In the genomic region with DNA sequence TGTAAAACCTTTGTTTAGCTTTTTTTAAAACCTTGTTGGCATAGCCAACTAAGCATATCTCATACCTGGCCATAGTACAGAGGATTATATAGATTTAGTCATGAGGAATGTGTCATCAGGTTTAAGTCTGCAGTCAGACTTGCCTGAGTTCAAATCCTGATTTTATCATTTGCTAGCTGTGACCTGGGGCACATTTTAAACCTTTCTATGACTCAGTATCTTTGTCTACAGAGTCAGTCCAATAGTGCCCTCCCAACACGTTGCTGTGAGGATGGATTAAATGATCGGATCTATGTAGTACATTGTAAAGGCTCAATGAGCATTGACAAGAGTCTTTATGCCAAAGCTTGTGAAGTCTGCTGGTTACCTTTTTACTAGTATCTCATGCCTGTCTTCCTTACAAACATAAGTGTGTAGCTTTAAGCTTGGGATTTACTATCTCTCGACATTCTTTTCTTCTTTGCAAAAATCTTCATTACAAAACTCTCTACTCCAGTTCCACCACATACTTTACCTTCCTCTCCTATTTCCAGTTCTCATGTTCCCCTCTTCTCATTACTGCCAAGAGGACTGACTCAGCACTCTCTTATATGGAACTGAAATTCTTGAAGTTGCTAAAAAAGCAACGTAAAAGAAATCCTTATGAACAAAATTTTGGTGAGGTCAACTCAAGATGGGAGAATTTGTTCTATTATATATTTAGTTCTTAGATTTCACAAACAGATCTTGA, we compare ENCODE assay signal across 15 cellular contexts.
A peak's percentile ranks its signal among the peaks of the same experiment; 100 is the strongest.
DNase-seq lines count a peak whose midpoint lies in the region; ATAC-seq, FAIRE-seq and TF ChIP-seq lines count a peak whose summit lies in the region.
"Had no signal": no experiment of that assay in that cellular context is flagged by ENCODE, and none has a peak within 500 bp of the region (broad histone marks: within the 10 kb centered on the region; RNA-seq: fewer than 3 reads in every experiment).

No MANE protein-coding gene starts in this region.

- no peaks in the 10 kb centered on the region for H3K9me3 Mint-ChIP-seq in immature natural killer cell
- H3K9me3 Mint-ChIP-seq: activated T-cell treated with anti-CD3 and anti-CD28 coated beads, Interleukin-2, amount 50 U/mL, for 4 hours had no signal

- H3K27me3 Mint-ChIP-seq in immature natural killer cell (ENCODE audit: low read depth in 3 of 3), result peaks cover 2 to 8% (median 2%) of the 10 kb centered on the region in 3 donors

- TF ChIP-seq EP300 in HepG2 (IDR thresholded peaks at IDR 0.05; ENCODE audit: low read depth in 2 of 2, low read length in 2 of 2) (no peak), HepG2 (CRISPR knock-in tag; IDR thresholded peaks at IDR 0.05; ENCODE audit: borderline replicate concordance) (no peak)

- H3K27me3 ChIP-seq in HepG2 (ENCODE audit: control insufficient read depth in 1 of 2, insufficient read depth in 2 of 2, low read length in 2 of 2), result no peaks in the 10 kb centered on the region
- no peaks in the 10 kb centered on the region for H3K27me3 ChIP-seq in lower lobe of right lung (ENCODE audit: low read depth)
- H3K27me3 ChIP-seq: BLaER1 treated with 17β-estradiol and CSF1 and Interleukin-3, amounts not matched to agents 10 nM and 100 nM; Peyer's patch; spleen had no signal

- no peak for FAIRE-seq in HepG2 (lab: Jason Lieb, UNC)

- no peak for TF ChIP-seq POLR2A in HepG2 (IDR thresholded peaks at IDR 0.05; ENCODE audit: insufficient read depth in 1 of 2, low read depth in 2 of 2, low read length in 2 of 2)

- no peak overlapping the region for H3K9ac ChIP-seq in HepG2 (ENCODE audit: insufficient read depth, low read depth, low read length)
- H3K9ac ChIP-seq: BLaER1 treated with 17β-estradiol and CSF1 and Interleukin-3, amounts not matched to agents 10 nM and 100 nM had no signal

- no peaks in the 10 kb centered on the region for H3K4me1 Mint-ChIP-seq in immature natural killer cell

- H3K79me2 ChIP-seq in HepG2 (ENCODE audit: insufficient read depth, low read length), result no peaks in the 10 kb centered on the region

- H3K4me3 ChIP-seq in AG04449 (ENCODE audit: low read depth, low read length), result no peak overlapping the region
- H3K4me3 ChIP-seq in HepG2 (replicated peaks in 1 of 3; ENCODE audit: insufficient read depth in 1 of 3, low read depth in 2 of 3, low read length in 3 of 3), result no peak overlapping the region
- H3K4me3 ChIP-seq in lower lobe of right lung, result no peak overlapping the region
- H3K4me3 ChIP-seq: BLaER1 treated with 17β-estradiol and CSF1 and Interleukin-3, amounts not matched to agents 10 nM and 100 nM; Peyer's patch; spleen had no signal

- H2AFZ ChIP-seq in HepG2 (ENCODE audit: low read length), result no peak overlapping the region

- no peak overlapping the region for H3K4me2 ChIP-seq in HepG2 (ENCODE audit: low read depth, low read length)

- intact Hi-C loops in HepG2 (cut with micrococcal nuclease; ENCODE audit: unreplicated experiment) (no loop called here), lower lobe of right lung (cut with DNase I) (no loop called here)

- no peaks in the 10 kb centered on the region for H3K36me3 ChIP-seq in HepG2 (replicated peaks in 1 of 2; ENCODE audit: control insufficient read depth in 1 of 2, insufficient read depth in 2 of 2, low read length in 2 of 2)
- H3K36me3 ChIP-seq in lower lobe of right lung, result no peaks in the 10 kb centered on the region
- H3K36me3 ChIP-seq: BLaER1 treated with 17β-estradiol and CSF1 and Interleukin-3, amounts not matched to agents 10 nM and 100 nM; Peyer's patch; spleen had no signal

- CTCF ChIA-PET in AG04449 (lab: Yijun Ruan, JAX), result interaction anchor here (2.3 kb wide), 1 partner anchor 8 kb away, joined by 6 read pairs; no protein-coding TSS in a partner anchor
- CTCF ChIA-PET in HepG2 (lab: Yijun Ruan, JAX; ENCODE audit: low intra/inter-chr PET ratio, low total read pairs), result no interaction called here

- no peak overlapping the region for H3K27ac Mint-ChIP-seq in immature natural killer cell

- H3K4me1 ChIP-seq in HepG2 (ENCODE audit: insufficient read depth, low read length), result no peaks in the 10 kb centered on the region
- H3K4me1 ChIP-seq in lower lobe of right lung, result peaks cover 11% of the 10 kb centered on the region
- H3K4me1 ChIP-seq: Peyer's patch had no signal

- POLR2A ChIA-PET in AG04449 (lab: Yijun Ruan, JAX), result interaction anchor here (0.6 kb wide), 1 partner anchor 408 kb away, joined by 6 read pairs; no protein-coding TSS in a partner anchor
- POLR2A ChIA-PET in HepG2 (lab: Yijun Ruan, JAX), result no interaction called here

- TF ChIP-seq CTCF in AG04449 (IDR thresholded peaks at IDR 0.05; ENCODE audit: insufficient read depth, low read length, missing control alignments) (no peak), HepG2 (CRISPR knock-in tag; IDR thresholded peaks at IDR 0.05) (no peak), lower lobe of right lung (IDR thresholded peaks at IDR 0.05) (no peak)

- no peak overlapping the region for H3K4me3 Mint-ChIP-seq in immature natural killer cell
- H3K4me3 Mint-ChIP-seq: activated T-cell treated with anti-CD3 and anti-CD28 coated beads, Interleukin-2, amount 50 U/mL, for 4 hours had no signal

- peaks cover 0 to 2% (median 0%) of the 10 kb centered on the region in 3 donors for H3K36me3 Mint-ChIP-seq in immature natural killer cell

- TF ChIP-seq RAD21 in HepG2 (CRISPR knock-in tag; IDR thresholded peaks at IDR 0.05), result no peak

- H3K9me3 ChIP-seq in HepG2 (ENCODE audit: low read length) (no peaks in the 10 kb centered on the region), lower lobe of right lung (no peaks in the 10 kb centered on the region)
- H3K9me3 ChIP-seq: Peyer's patch, spleen had no signal

- in situ Hi-C loops in HepG2 (cut with HindIII; ENCODE audit: extremely low pct_ligation_motif_present, low pct_unique_long_range_greater_than_20kb), result no loop called here

- H4K20me1 ChIP-seq in HepG2 (ENCODE audit: insufficient read depth, low read length), result no peaks in the 10 kb centered on the region
- H4K20me1 ChIP-seq: BLaER1 treated with 17β-estradiol and CSF1 and Interleukin-3, amounts not matched to agents 10 nM and 100 nM had no signal

- H3K27ac ChIP-seq in HepG2 (ENCODE audit: extremely low read length, insufficient read depth, low read length) (no peak overlapping the region), lower lobe of right lung (no peak overlapping the region)
- H3K27ac ChIP-seq: HL-60, Peyer's patch, VCaP had no signal

- 21% methylated on average over 4 of the region's 4 CpGs for WGBS in HepG2 (ENCODE audit: low lambda C conversion rate)

- BruUV-seq in HepG2 (replicated peaks; lab: Mats Ljungman, UMichigan), result no TSS peak

- ATAC-seq in HepG2 (no peak), GM21529 (IDR thresholded peaks at IDR 0.05; ENCODE audit: unreplicated experiment) (no peak), lower lobe of right lung (no peak)
- ATAC-seq: activated T-cell treated with anti-CD3 and anti-CD28 coated beads, Interleukin-2, amount 50 U/mL, for 4 hours had no signal

- DNase-seq in AG04449 (ENCODE audit: low read depth, low spot score) (peak; percentile 46), M059J (ENCODE audit: low read depth) (peak; percentile 37), astrocyte of the hippocampus (ENCODE audit: low read depth, low spot score) (peak; percentile 48), HepG2 (ENCODE audit: low spot score) (no peak), immature natural killer cell (no peak), activated gamma-delta T cell (lab: John Stamatoyannopoulos, UW) (no peak), lower lobe of right lung (no peak)
- DNase-seq: activated T-cell treated with anti-CD3 and anti-CD28 coated beads, Interleukin-2, amount 50 U/mL, for 4 hours; NCI-H1417; Peyer's patch; spleen had no signal

TF ChIP-seq in HepG2, 621 proteins besides CTCF, POLR2A, EP300 and RAD21:
- TF ChIP-seq MAFK (conservative IDR thresholded peaks at IDR 0.05 in 1 of 2, IDR thresholded peaks at IDR 0.05 in 1 of 2; ENCODE audit: low read length in 2 of 2) (peak; percentile 17 to 37; a peak in 1 of 4 replicates), MAFF (IDR thresholded peaks at IDR 0.05; ENCODE audit: low read depth, low read length) (peak; percentile 39; the same call in 1 of the 2 replicates), MIER2 (CRISPR knock-in tag; IDR thresholded peaks at IDR 0.05) (no peak), ARID2 (CRISPR knock-in tag; IDR thresholded peaks at IDR 0.05; ENCODE audit: borderline replicate concordance) (no peak)

Comparison
In these comparisons a context has a peak if more than half of its experiments do, and no peak if none do; other contexts are left out.
1. DNase-seq: peak in AG04449 (single experiment), M059J (single experiment) and astrocyte of the hippocampus (single experiment); none in HepG2 (single experiment), immature natural killer cell (0 of 3), activated gamma-delta T cell (single experiment) and lower lobe of right lung (single experiment).